25 cellular contexts compared by ENCODE assay signal in genomic region chr7:71645836-71646235, GRCh38.
"Had no signal": no experiment of that assay in that cellular context is flagged by ENCODE, and none has a peak within 500 bp of the region (broad histone marks: within the 10 kb centered on the region; RNA-seq: fewer than 3 reads in every experiment).

No MANE protein-coding gene starts in this region.

- H3K4me2 ChIP-seq: smooth muscle cell had no signal

- H3K27me3 ChIP-seq: colonic mucosa, esophagus muscularis mucosa, heart right ventricle, ovary, right lobe of liver, thyroid gland had no signal

- H3K36me3 ChIP-seq: colonic mucosa, esophagus muscularis mucosa, heart right ventricle, ovary, right lobe of liver, thyroid gland had no signal

- H3K27ac ChIP-seq: colonic mucosa, esophagus muscularis mucosa, heart right ventricle, ovary, right lobe of liver, thyroid gland had no signal

- ATAC-seq: left colon; natural killer cell; right lobe of liver; stimulated activated naive CD8-positive, alpha-beta T cell treated with anti-CD3 and anti-CD28 coated beads, Interleukin-15, amount 100 ng/mL, for 72 hours had no signal

- DNase-seq: colonic mucosa; effector CD8-positive, alpha-beta T cell; endodermal cell; foreskin melanocyte; glutamatergic neuron; heart right ventricle; hippocampal formation; left colon; natural killer cell; occipital lobe; ovary; posterior cingulate gyrus; retina; right lobe of liver; stimulated activated CD4-positive, alpha-beta T cell treated with anti-CD3 and anti-CD28 coated beads, Interleukin-12 subunit alpha, Interleukin-12 subunit beta, amount 100 ng/mL, for 4 hours; stimulated activated CD4-positive, alpha-beta T cell treated with anti-CD3 and anti-CD28 coated beads, Interleukin-1b, Interleukin-23, amount 100 ng/mL, for 48 hours; stimulated activated CD4-positive, alpha-beta T cell treated with anti-CD3 and anti-CD28 coated beads, Interleukin-4, amount 100 ng/mL, for 1 hour; stimulated activated CD8-positive, alpha-beta memory T cell treated with anti-CD3 and anti-CD28 coated beads, Interleukin-4, amount 100 ng/mL, for 48 hours; stimulated activated naive CD4-positive, alpha-beta T cell; stimulated activated naive CD8-positive, alpha-beta T cell treated with anti-CD3 and anti-CD28 coated beads, Interleukin-15, amount 100 ng/mL, for 72 hours; thyroid gland; trophoblast cell had no signal

- H3K9me3 ChIP-seq: colonic mucosa, thyroid gland had no signal

- H3K4me1 ChIP-seq: colonic mucosa, right lobe of liver, thyroid gland had no signal

- H3K4me3 ChIP-seq: colonic mucosa, esophagus muscularis mucosa, heart right ventricle, lung, ovary, right lobe of liver, smooth muscle cell, thyroid gland had no signal
